In genomic region chr6:35776364-35777215, GRCh38 we compare ENCODE assay signal across 8 cellular contexts. TPM values are rescaled to one million over a fixed set of nuclear protein-coding genes. Genes with fewer than 3 reads are reported as not detected.
DNase-seq lines count a peak whose midpoint lies in the region; ATAC-seq and TF ChIP-seq lines count a peak whose summit lies in the region.

A gene with protein sequence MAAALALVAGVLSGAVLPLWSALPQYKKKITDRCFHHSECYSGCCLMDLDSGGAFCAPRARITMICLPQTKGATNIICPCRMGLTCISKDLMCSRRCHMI (plus strand): TSS chr6:35776598. CDS start chr6:35776619, 21 bp downstream.

- POLR2A ChIA-PET in SK-N-SH (lab: Yijun Ruan, JAX), result no interaction called here

- WGBS in SK-N-SH (ENCODE audit: low lambda C conversion rate), result 24% methylated on average over 17 of the region's 56 CpGs

- no peak for DNase-seq in T-helper 1 cell
- DNase-seq in SK-N-SH, result peak; percentile 82
- peak in 1 of 2 donors; percentile 19 for DNase-seq in foreskin fibroblast
- peak; percentile 20 for DNase-seq in progenitor cell of endocrine pancreas (ENCODE audit: low spot score, unreplicated experiment)
- no peak for DNase-seq in NAMALWA (ENCODE audit: low spot score)

- H3K79me2 ChIP-seq in SK-N-SH (ENCODE audit: insufficient read depth), result no peaks in the 10 kb centered on the region

- H3K36me3 ChIP-seq in SK-N-SH (replicated peaks in 1 of 2; ENCODE audit: control insufficient read depth in 1 of 2, insufficient read depth in 2 of 2, low read length in 1 of 2), result no peaks in the 10 kb centered on the region

- H3K36me3 Mint-ChIP-seq in T-helper 1 cell treated with Interleukin-12 subunit alpha and Interleukin-12 subunit beta and Interleukin-4 antibody, amounts not matched to agents 30 μg/mL and 1 μg/mL, for 36 hours (ENCODE audit: low read depth), result no peaks in the 10 kb centered on the region
- no peaks in the 10 kb centered on the region for H3K36me3 Mint-ChIP-seq in progenitor cell of endocrine pancreas (ENCODE audit: insufficient read depth)

- H3K4me1 Mint-ChIP-seq in T-helper 1 cell treated with Interleukin-12 subunit alpha and Interleukin-12 subunit beta and Interleukin-4 antibody, amounts not matched to agents 30 μg/mL and 1 μg/mL, for 36 hours (ENCODE audit: low read depth), result no peaks in the 10 kb centered on the region
- H3K4me1 Mint-ChIP-seq in progenitor cell of endocrine pancreas (ENCODE audit: low read depth), result peaks cover 2% of the 10 kb centered on the region

- H3K9me2 ChIP-seq in SK-N-SH, result no peaks in the 10 kb centered on the region

- H3K27me3 Mint-ChIP-seq in T-helper 1 cell treated with Interleukin-12 subunit alpha and Interleukin-12 subunit beta and Interleukin-4 antibody, amounts not matched to agents 30 μg/mL and 1 μg/mL, for 36 hours (ENCODE audit: low read depth), result peaks cover 31% of the 10 kb centered on the region
- peaks cover 45% of the 10 kb centered on the region for H3K27me3 Mint-ChIP-seq in progenitor cell of endocrine pancreas

- H3K4me3 Mint-ChIP-seq in T-helper 1 cell treated with Interleukin-12 subunit alpha and Interleukin-12 subunit beta and Interleukin-4 antibody, amounts not matched to agents 30 μg/mL and 1 μg/mL, for 36 hours, result peak within 1 kb of the TSS; percentile 44
- H3K4me3 Mint-ChIP-seq in progenitor cell of endocrine pancreas (ENCODE audit: low read depth), result peak within 1 kb of the TSS; percentile 70

- TF ChIP-seq RAD21 in SK-N-SH (IDR thresholded peaks at IDR 0.05; ENCODE audit: low read length), result no peak

- no peak within 1 kb of the TSS for H3K9ac ChIP-seq in SK-N-SH

- no peak within 1 kb of the TSS for H3K27ac Mint-ChIP-seq in T-helper 1 cell treated with Interleukin-12 subunit alpha and Interleukin-12 subunit beta and Interleukin-4 antibody, amounts not matched to agents 30 μg/mL and 1 μg/mL, for 36 hours
- H3K27ac Mint-ChIP-seq in progenitor cell of endocrine pancreas, result no peak within 1 kb of the TSS

- peak within 1 kb of the TSS; percentile 48 to 54 for H3K4me3 ChIP-seq in SK-N-SH (ENCODE audit: low read depth in 2 of 2, low read length in 1 of 2)
- peak within 1 kb of the TSS; percentile 22 to 44 for H3K4me3 ChIP-seq in foreskin fibroblast (ENCODE audit: low read depth in 1 of 2, low read length in 2 of 2)

- CTCF ChIA-PET in SK-N-SH (lab: Yijun Ruan, JAX), result interaction anchor here (1.2 kb wide), 1 partner anchor 192 kb away, joined by 5 read pairs; no protein-coding TSS in a partner anchor

- no peaks in the 10 kb centered on the region for H3F3A ChIP-seq in SK-N-SH (replicated peaks; ENCODE audit: insufficient read depth)

- H3K27ac ChIP-seq in SK-N-SH (ENCODE audit: low read depth in 2 of 2, low read length in 1 of 2), result no peak within 1 kb of the TSS

- H3K4me2 ChIP-seq in SK-N-SH, result peak within 1 kb of the TSS; percentile 74

- H3K9me3 Mint-ChIP-seq in T-helper 1 cell treated with Interleukin-12 subunit alpha and Interleukin-12 subunit beta and Interleukin-4 antibody, amounts not matched to agents 30 μg/mL and 1 μg/mL, for 36 hours, result no peaks in the 10 kb centered on the region
- H3K9me3 Mint-ChIP-seq in progenitor cell of endocrine pancreas (ENCODE audit: low read depth), result no peaks in the 10 kb centered on the region

- TF ChIP-seq EP300 in SK-N-SH (IDR thresholded peaks at IDR 0.05; ENCODE audit: borderline replicate concordance in 1 of 2, low read depth in 1 of 2, low read length in 1 of 2), result no peak

- no peaks in the 10 kb centered on the region for H3K9me3 ChIP-seq in SK-N-SH

- H3K27me3 ChIP-seq in SK-N-SH (ENCODE audit: insufficient read depth), result peaks cover 12% of the 10 kb centered on the region; the same call in 1 of the 2 replicates

- no peaks in the 10 kb centered on the region for H4K20me1 ChIP-seq in SK-N-SH (ENCODE audit: insufficient read depth)

- ATAC-seq in GM18858 (IDR thresholded peaks at IDR 0.05; ENCODE audit: unreplicated experiment), result no peak
- no peak for ATAC-seq in GM21360 (IDR thresholded peaks at IDR 0.05; ENCODE audit: unreplicated experiment)

- no peak for TF ChIP-seq CTCF in SK-N-SH (IDR thresholded peaks at IDR 0.05)
- TF ChIP-seq CTCF in foreskin fibroblast (IDR thresholded peaks at IDR 0.05; ENCODE audit: low read depth, low read length), result no peak
- peak; percentile 26 for TF ChIP-seq CTCF in progenitor cell of endocrine pancreas (IDR thresholded peaks at IDR 0.05; ENCODE audit: unreplicated experiment)

- no peak within 1 kb of the TSS for H2AFZ ChIP-seq in SK-N-SH (ENCODE audit: low read depth)

- H3K4me1 ChIP-seq in SK-N-SH (ENCODE audit: control insufficient read depth in 1 of 2, insufficient read depth in 2 of 2, low read depth in 1 of 2, low read length in 1 of 2), result no peaks in the 10 kb centered on the region; a peak in 1 of 4 replicates

TF ChIP-seq in SK-N-SH, 30 proteins besides CTCF, POLR2A, EP300 and RAD21:
- TF ChIP-seq GATA2 (CRISPR knock-in tag; IDR thresholded peaks at IDR 0.05) (no peak), USF1 (IDR thresholded peaks at IDR 0.05; ENCODE audit: borderline replicate concordance, low read depth) (peak; percentile 81)

RNA-seq across cellular contexts. Expression of the gene that starts here (rescaled TPM):
- polyA plus RNA-seq in SK-N-SH (2012; rRNA removed), result not detected in 2 replicates
- polyA plus RNA-seq in SK-N-SH (2012; cell fraction: cytosol; rRNA removed), result not detected in 2 replicates
- not detected in 2 replicates for polyA plus RNA-seq in SK-N-SH (2012; cell fraction: nucleus; rRNA removed)
- total RNA-seq in progenitor cell of endocrine pancreas, result not detected in 2 replicates

Comparison
In these comparisons a context has a peak if more than half of its experiments do, and no peak if none do; other contexts are left out.
1. Peak in DNase-seq, H3K4me3 ChIP-seq and H3K4me2 ChIP-seq in SK-N-SH; RNA of the gene not detected or under 1 TPM.
2. Peak in DNase-seq in progenitor cell of endocrine pancreas; RNA of the gene not detected or under 1 TPM.